Comparison of ENCODE assay signal across 1 cellular context in the genomic region with DNA sequence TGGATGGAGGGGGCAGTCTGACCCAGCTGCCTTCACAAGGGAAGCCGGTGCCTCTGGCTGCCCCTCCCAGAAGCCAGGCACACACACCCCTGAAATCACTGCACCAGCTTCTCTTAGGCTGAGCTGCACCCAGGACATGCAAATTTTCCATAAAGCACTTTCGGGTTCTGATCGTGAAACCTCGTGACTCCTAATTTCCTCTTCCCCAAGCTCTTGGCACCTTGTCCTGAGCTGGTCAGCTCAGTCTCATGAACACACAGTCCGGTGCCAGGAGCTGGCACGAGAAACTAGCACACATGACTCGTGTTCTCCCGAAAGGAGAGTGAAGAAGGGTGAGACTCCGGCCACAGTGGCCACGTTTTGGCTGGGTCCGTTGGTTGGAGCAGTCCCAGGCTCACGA.
TF ChIP-seq lines count a peak whose summit lies in the region.

No MANE protein-coding gene starts in this region.

TF ChIP-seq in WTC11, 78 proteins besides CTCF, POLR2A, EP300 and RAD21 (continued from another document):
- TF ChIP-seq, protein P1, sequence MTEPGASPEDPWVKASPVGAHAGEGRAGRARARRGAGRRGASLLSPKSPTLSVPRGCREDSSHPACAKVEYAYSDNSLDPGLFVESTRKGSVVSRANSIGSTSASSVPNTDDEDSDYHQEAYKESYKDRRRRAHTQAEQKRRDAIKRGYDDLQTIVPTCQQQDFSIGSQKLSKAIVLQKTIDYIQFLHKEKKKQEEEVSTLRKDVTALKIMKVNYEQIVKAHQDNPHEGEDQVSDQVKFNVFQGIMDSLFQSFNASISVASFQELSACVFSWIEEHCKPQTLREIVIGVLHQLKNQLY (CRISPR knock-in tag; IDR thresholded peaks at IDR 0.05) = no peak
